ENCODE assay signal across 13 cellular contexts in genomic region chrX:54695816-54696487, GRCh38.
DNase-seq lines count a peak whose midpoint lies in the region; ATAC-seq, FAIRE-seq and TF ChIP-seq lines count a peak whose summit lies in the region.
"Had no signal": no experiment of that assay in that cellular context is flagged by ENCODE, and none has a peak within 500 bp of the region (broad histone marks: within the 10 kb centered on the region; RNA-seq: fewer than 3 reads in every experiment).

No MANE protein-coding gene starts in this region.

- no peak for DNase-seq in K562 (ENCODE audit: extremely low read depth in 1 of 4, low spot score in 3 of 4)
- no peak for DNase-seq in NCI-H82 (lab: John Stamatoyannopoulos, UW)
- DNase-seq in HAP-1 (ENCODE audit: low spot score in 2 of 2) = no peak
- no peak for DNase-seq in immature natural killer cell
- DNase-seq in prostate gland (ENCODE audit: low spot score) = no peak
- DNase-seq: Caco-2, islet precursor cell, right lobe of liver had no signal

- H3K4me3 Mint-ChIP-seq in immature natural killer cell = no peak overlapping the region
- H3K4me3 Mint-ChIP-seq: dendritic cell treated with granulocyte-macrophage colony-stimulating factor and Interleukin-4, amounts not matched to agents 40 ng/mL and 50 ng/mL, for 4 days had no signal

- H3K27me3 ChIP-seq in K562 (ENCODE audit: control insufficient read depth in 2 of 2, insufficient read depth in 2 of 2, low read length in 2 of 2) (no peaks in the 10 kb centered on the region), HAP-1 (ENCODE audit: low read depth) (no peaks in the 10 kb centered on the region), prostate gland (replicated peaks; ENCODE audit: insufficient read depth) (no peaks in the 10 kb centered on the region)
- H3K27me3 ChIP-seq: right lobe of liver had no signal

- H3K36me3 ChIP-seq in K562 (ENCODE audit: control insufficient read depth, insufficient read depth, low read length) = no peaks in the 10 kb centered on the region
- H3K36me3 ChIP-seq in HAP-1 (replicated peaks) = no peaks in the 10 kb centered on the region
- no peaks in the 10 kb centered on the region for H3K36me3 ChIP-seq in prostate gland
- H3K36me3 ChIP-seq: right lobe of liver had no signal

- H3K27ac Mint-ChIP-seq in immature natural killer cell = no peak overlapping the region
- H3K27ac Mint-ChIP-seq: dendritic cell treated with granulocyte-macrophage colony-stimulating factor and Interleukin-4, amounts not matched to agents 40 ng/mL and 50 ng/mL, for 4 days had no signal

- H3K27ac ChIP-seq in K562 (ENCODE audit: extremely low read depth, low read depth, low read length) (no peak overlapping the region), prostate gland (no peak overlapping the region)
- H3K27ac ChIP-seq: right lobe of liver had no signal

- peaks cover 0 to 7% (median 0%) of the 10 kb centered on the region in 6 donors for H3K9me3 Mint-ChIP-seq in immature natural killer cell
- H3K9me3 Mint-ChIP-seq: dendritic cell treated with granulocyte-macrophage colony-stimulating factor and Interleukin-4, amounts not matched to agents 40 ng/mL and 50 ng/mL, for 4 days had no signal

- TF ChIP-seq RAD21 in K562 (CRISPR knock-in tag; conservative IDR thresholded peaks at IDR 0.05 in 1 of 2, IDR thresholded peaks at IDR 0.05 in 1 of 2) = no peak

- no peak for TF ChIP-seq EP300 in K562 (IDR thresholded peaks at IDR 0.05; ENCODE audit: low read length)

- no peak overlapping the region for H2AFZ ChIP-seq in K562 (ENCODE audit: low read depth, low read length)

- no peaks in the 10 kb centered on the region for H3K4me1 Mint-ChIP-seq in immature natural killer cell

- peak; percentile 100 for ATAC-seq in GM18502 (IDR thresholded peaks at IDR 0.05; ENCODE audit: poor library complexity, unreplicated experiment)
- peak; percentile 99 for ATAC-seq in GM21515 (IDR thresholded peaks at IDR 0.05; ENCODE audit: unreplicated experiment)
- ATAC-seq in HG03196 (IDR thresholded peaks at IDR 0.05; ENCODE audit: unreplicated experiment) = peak; percentile 82
- no peak for ATAC-seq in K562

- FAIRE-seq in K562 (lab: Jason Lieb, UNC) = no peak
- FAIRE-seq: RCC 7860 had no signal

- no TSS peak for BruUV-seq in K562 (replicated peaks; lab: Mats Ljungman, UMichigan)

- no peaks in the 10 kb centered on the region for H3K9me1 ChIP-seq in K562 (ENCODE audit: control insufficient read depth, insufficient read depth, low read length)

- POLR2A ChIA-PET in K562 (lab: Yijun Ruan, JAX) = no interaction called here

- no peaks in the 10 kb centered on the region for H3K36me3 Mint-ChIP-seq in immature natural killer cell

- peaks cover 2 to 24% (median 4%) of the 10 kb centered on the region in 3 donors for H3K27me3 Mint-ChIP-seq in immature natural killer cell (ENCODE audit: low read depth in 3 of 3)

- no peaks in the 10 kb centered on the region for H3K9me3 ChIP-seq in K562 (replicated peaks; ENCODE audit: control insufficient read depth, insufficient read depth, low read depth, low read length)
- H3K9me3 ChIP-seq in HAP-1 = no peaks in the 10 kb centered on the region; the same call in 1 of the 2 replicates
- H3K9me3 ChIP-seq in prostate gland = no peaks in the 10 kb centered on the region
- H3K9me3 ChIP-seq: Caco-2, right lobe of liver had no signal

- 2% methylated on average over 6 of the region's 6 CpGs for WGBS in K562 (ENCODE audit: insufficient coverage, low coverage, missing lambda C conversion rate)
- WGBS in prostate gland = 21% methylated on average over 5 of the region's 6 CpGs

- TF ChIP-seq POLR2A in K562 (conservative IDR thresholded peaks at IDR 0.05) (no peak), prostate gland (IDR thresholded peaks at IDR 0.05) (no peak)

- no peak overlapping the region for H3K4me2 ChIP-seq in K562 (ENCODE audit: insufficient read depth, low read length)

- no peaks in the 10 kb centered on the region for H3K79me2 ChIP-seq in K562 (ENCODE audit: control insufficient read depth, insufficient read depth, low read length)

- no peak overlapping the region for H3K9ac ChIP-seq in K562 (ENCODE audit: insufficient read depth in 1 of 2, low read depth in 2 of 2, low read length in 2 of 2)

- no peaks in the 10 kb centered on the region for H4K20me1 ChIP-seq in K562 (replicated peaks; ENCODE audit: control insufficient read depth, insufficient read depth, low read length)

- in situ Hi-C loops in K562 (cut with MboI) = no loop called here
- in situ Hi-C loops in HAP-1 (cut with MboI; ENCODE audit: low sequenced_read_pairs) = no loop called here

- intact Hi-C loops in K562 (cut with micrococcal nuclease) (no loop called here), prostate gland (cut with DNase I) (no loop called here)

- TF ChIP-seq CTCF in K562 (IDR thresholded peaks at IDR 0.05 in 2 of 3, conservative IDR thresholded peaks at IDR 0.05 in 1 of 3; ENCODE audit: insufficient read depth in 2 of 3, low read depth in 1 of 3, low read length in 3 of 3) (no peak), prostate gland (IDR thresholded peaks at IDR 0.05) (no peak)

- CTCF ChIA-PET in K562 (lab: Yijun Ruan, JAX; ENCODE audit: low intra/inter-chr PET ratio) = no interaction called here

- H3K4me1 ChIP-seq in K562 (replicated peaks in 1 of 2; ENCODE audit: control insufficient read depth in 2 of 2, insufficient read depth in 2 of 2, low read length in 2 of 2) = no peaks in the 10 kb centered on the region
- no peaks in the 10 kb centered on the region for H3K4me1 ChIP-seq in HAP-1
- no peaks in the 10 kb centered on the region for H3K4me1 ChIP-seq in prostate gland (replicated peaks)
- H3K4me1 ChIP-seq: Caco-2, right lobe of liver had no signal

- no peak overlapping the region for H3K4me3 ChIP-seq in K562
- no peak overlapping the region for H3K4me3 ChIP-seq in HAP-1
- H3K4me3 ChIP-seq in prostate gland = no peak overlapping the region
- H3K4me3 ChIP-seq: right lobe of liver had no signal

TF ChIP-seq in K562, 482 proteins besides CTCF, POLR2A, EP300 and RAD21:
- no peak for TF ChIP-seq RREB1 (CRISPR knock-in tag; IDR thresholded peaks at IDR 0.05)
- peak; percentile 73; the same call in 1 of the 2 replicates for TF ChIP-seq SPI1 (IDR thresholded peaks at IDR 0.05; ENCODE audit: borderline replicate concordance, low read depth, low read length)
